ENCODE assay signal across 17 cellular contexts in genomic region chr12:43317156-43317555, GRCh38.
DNase-seq lines count a peak whose midpoint lies in the region; TF ChIP-seq lines count a peak whose summit lies in the region.
"Had no signal": no experiment of that assay in that cellular context is flagged by ENCODE, and none has a peak within 500 bp of the region (broad histone marks: within the 10 kb centered on the region; RNA-seq: fewer than 3 reads in every experiment).

No MANE protein-coding gene starts in this region.

- H3K9me3 ChIP-seq in HEK293 (ENCODE audit: control insufficient read depth, insufficient read depth, low read depth, low read length): no peaks in the 10 kb centered on the region
- H3K9me3 ChIP-seq: BLaER1 had no signal

- H3K4me1 Mint-ChIP-seq in chondrocyte (ENCODE audit: low read depth) (peaks cover 42% of the 10 kb centered on the region), osteocyte (ENCODE audit: unreplicated experiment) (peaks cover 38% of the 10 kb centered on the region)
- H3K4me1 Mint-ChIP-seq: CD4-positive, alpha-beta memory T cell; IgD-negative memory B cell had no signal

- peaks cover 16% of the 10 kb centered on the region for H3K4me1 ChIP-seq in HEK293 (ENCODE audit: control insufficient read depth, insufficient read depth, low read length)
- H3K4me1 ChIP-seq: BLaER1 had no signal

- no peaks in the 10 kb centered on the region for H3K27me3 Mint-ChIP-seq in chondrocyte (ENCODE audit: low read depth)
- no peaks in the 10 kb centered on the region for H3K27me3 Mint-ChIP-seq in osteocyte (ENCODE audit: unreplicated experiment)
- H3K27me3 Mint-ChIP-seq: CD4-positive, alpha-beta memory T cell; IgD-negative memory B cell had no signal

- POLR2A ChIA-PET in HEK293 (lab: Yijun Ruan, JAX): no interaction called here

- H3K27ac ChIP-seq in HEK293 (ENCODE audit: extremely low read depth, low read depth, low read length): no peak overlapping the region
- H3K27ac ChIP-seq: BLaER1 had no signal

- CTCF ChIA-PET in HEK293 (lab: Yijun Ruan, JAX): no interaction called here

- no peak overlapping the region for H3K4me3 ChIP-seq in HEK293 (ENCODE audit: low read depth, low read length)
- H3K4me3 ChIP-seq: BLaER1 had no signal

- peaks cover 2% of the 10 kb centered on the region for H3K36me3 Mint-ChIP-seq in chondrocyte (ENCODE audit: low read depth)
- H3K36me3 Mint-ChIP-seq in osteocyte (ENCODE audit: unreplicated experiment): no peaks in the 10 kb centered on the region
- H3K36me3 Mint-ChIP-seq: CD14-positive monocyte; CD4-positive, alpha-beta memory T cell; IgD-negative memory B cell had no signal

- peaks cover 3% of the 10 kb centered on the region for H3K9me3 Mint-ChIP-seq in chondrocyte (ENCODE audit: low read depth)
- H3K9me3 Mint-ChIP-seq in osteocyte (ENCODE audit: unreplicated experiment): peaks cover 1% of the 10 kb centered on the region
- H3K9me3 Mint-ChIP-seq: H9, IgD-negative memory B cell had no signal

- TF ChIP-seq CTCF in HEK293 (tag by site-specific recombination; IDR thresholded peaks at IDR 0.05) (no peak), chondrocyte (IDR thresholded peaks at IDR 0.05) (no peak), osteocyte (IDR thresholded peaks at IDR 0.05) (no peak)

- H3K27ac Mint-ChIP-seq in chondrocyte (ENCODE audit: unreplicated experiment): peak overlapping the region; percentile 54
- peak overlapping the region; percentile 54 for H3K27ac Mint-ChIP-seq in osteocyte (ENCODE audit: unreplicated experiment)
- H3K27ac Mint-ChIP-seq: CD14-positive monocyte; CD4-positive, alpha-beta memory T cell; H9; IgD-negative memory B cell had no signal

- no peak for DNase-seq in chondrocyte (ENCODE audit: low spot score)
- peak; percentile 67 for DNase-seq in left kidney (ENCODE audit: low read depth, low spot score)
- no peak for DNase-seq in osteocyte (ENCODE audit: extremely low spot score, unreplicated experiment)
- no peak for DNase-seq in NCI-H446 (lab: John Stamatoyannopoulos, UW)
- no peak for DNase-seq in GDM1 (lab: John Stamatoyannopoulos, UW)
- no peak for DNase-seq in NCI-H226
- DNase-seq in HT-29 (ENCODE audit: low spot score): no peak
- DNase-seq: 8988T; CD4-positive, alpha-beta memory T cell; DMS153; DMS79; GF-D8; H9 had no signal

- no peaks in the 10 kb centered on the region for H3K36me3 ChIP-seq in HEK293 (ENCODE audit: control insufficient read depth in 2 of 2, insufficient read depth in 1 of 2, low read length in 2 of 2)
- H3K36me3 ChIP-seq: BLaER1 had no signal

- H3K4me3 Mint-ChIP-seq in chondrocyte (ENCODE audit: unreplicated experiment): no peak overlapping the region
- H3K4me3 Mint-ChIP-seq in osteocyte (ENCODE audit: unreplicated experiment): no peak overlapping the region
- H3K4me3 Mint-ChIP-seq: CD14-positive monocyte; CD4-positive, alpha-beta memory T cell; H9; IgD-negative memory B cell had no signal

TF ChIP-seq in HEK293, 187 proteins besides CTCF, POLR2A, EP300 and RAD21:
- no peak for TF ChIP-seq ZNF677 (tag by site-specific recombination; IDR thresholded peaks at IDR 0.05)
- TF ChIP-seq FEZF1 (tag by site-specific recombination; IDR thresholded peaks at IDR 0.05): peak; percentile 61
